Comparison of ENCODE assay signal across 24 cellular contexts in the genomic region with DNA sequence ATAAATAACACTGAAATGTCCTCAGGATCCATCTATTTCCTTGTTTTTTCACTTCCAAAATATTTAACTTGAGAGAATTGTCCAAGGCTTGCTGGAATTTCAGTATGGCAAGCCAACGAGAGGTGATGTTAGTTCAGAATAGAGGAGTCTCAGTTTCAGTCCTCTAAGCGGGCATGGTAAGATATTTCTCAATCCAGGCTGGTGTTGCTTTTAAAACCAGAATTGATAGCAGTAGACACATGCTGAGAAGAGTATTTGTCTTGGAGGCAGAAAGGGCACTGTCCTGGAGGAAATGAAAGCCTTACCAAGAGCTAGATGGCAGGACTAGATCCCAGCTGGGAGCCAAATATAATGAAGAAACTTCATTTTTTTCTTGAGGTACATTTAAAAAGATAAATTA.
"Had no signal": no experiment of that assay in that cellular context is flagged by ENCODE, and none has a peak within 500 bp of the region (broad histone marks: within the 10 kb centered on the region; RNA-seq: fewer than 3 reads in every experiment).

No MANE protein-coding gene starts in this region.

- H3K4me1 Mint-ChIP-seq: activated naive CD4-positive, alpha-beta T cell treated with anti-CD3 and anti-CD28 coated beads, Interleukin-2, amount 50 U/mL, for 24 hours; brain had no signal

- H3K27ac Mint-ChIP-seq: activated CD4-positive, alpha-beta memory T cell treated with anti-CD3 and anti-CD28 coated beads, Interleukin-2, amount 10 ng/mL, durations not matched to agents 7 days and 5 days; activated naive CD4-positive, alpha-beta T cell treated with anti-CD3 and anti-CD28 coated beads, Interleukin-2, amount 50 U/mL, for 24 hours; brain; naive B cell had no signal

- H3K9me3 ChIP-seq: adrenal gland, neutrophil had no signal

- H3K27ac ChIP-seq: adrenal gland, left lung, neutrophil, suprapubic skin, upper lobe of left lung, WERI-Rb-1 had no signal

- DNase-seq: activated CD4-positive, alpha-beta memory T cell treated with anti-CD3 and anti-CD28 coated beads, Interleukin-2, amount 10 ng/mL, durations not matched to agents 7 days and 5 days; activated effector memory CD4-positive, alpha-beta T cell treated with Interleukin-2 at 50 U/mL for 16 hours; activated T-cell treated with anti-CD3 and anti-CD28 coated beads, Interleukin-2, amount 50 U/mL, for 4 hours; adrenal gland; effector memory CD4-positive, alpha-beta T cell; foreskin fibroblast; glutamatergic neuron; hypothalamus; kidney; left lung; naive B cell; posterior cingulate gyrus; retina; stimulated activated CD4-positive, alpha-beta T cell treated with anti-CD3 and anti-CD28 coated beads, Interleukin-4, amount 100 ng/mL, for 4 hours; stimulated activated CD8-positive, alpha-beta memory T cell treated with anti-CD3 and anti-CD28 coated beads, Interleukin-4, amount 100 ng/mL, for 48 hours; stimulated activated naive CD8-positive, alpha-beta T cell treated with anti-CD3 and anti-CD28 coated beads, Interleukin-15, Interleukin-2, amounts not matched to agents 100 U/mL and 50 U/mL, for 24 hours; T1000; upper lobe of left lung; WERI-Rb-1 had no signal

- H3K27me3 Mint-ChIP-seq: activated CD4-positive, alpha-beta memory T cell treated with anti-CD3 and anti-CD28 coated beads, Interleukin-2, amount 10 ng/mL, durations not matched to agents 7 days and 5 days; central memory CD8-positive, alpha-beta T cell; naive B cell had no signal

- H3K27me3 ChIP-seq: adrenal gland, left lung, neutrophil, suprapubic skin, upper lobe of left lung had no signal

- H3K9me3 Mint-ChIP-seq: activated CD4-positive, alpha-beta memory T cell treated with anti-CD3 and anti-CD28 coated beads, Interleukin-2, amount 10 ng/mL, durations not matched to agents 7 days and 5 days; central memory CD8-positive, alpha-beta T cell had no signal

- ATAC-seq: activated T-cell treated with anti-CD3 and anti-CD28 coated beads, Interleukin-2, amount 50 U/mL, for 4 hours; left lung; stimulated activated naive CD8-positive, alpha-beta T cell treated with anti-CD3 and anti-CD28 coated beads, Interleukin-15, Interleukin-2, amounts not matched to agents 100 U/mL and 50 U/mL, for 24 hours had no signal

- H3K4me3 Mint-ChIP-seq: activated CD4-positive, alpha-beta memory T cell treated with anti-CD3 and anti-CD28 coated beads, Interleukin-2, amount 10 ng/mL, durations not matched to agents 7 days and 5 days; activated naive CD4-positive, alpha-beta T cell treated with anti-CD3 and anti-CD28 coated beads, Interleukin-2, amount 50 U/mL, for 24 hours; activated T-cell treated with anti-CD3 and anti-CD28 coated beads, Interleukin-2, amount 50 U/mL, for 4 hours; brain; central memory CD8-positive, alpha-beta T cell; naive B cell had no signal
